Comparison of ENCODE assay signal across 12 cellular contexts in the genomic region with DNA sequence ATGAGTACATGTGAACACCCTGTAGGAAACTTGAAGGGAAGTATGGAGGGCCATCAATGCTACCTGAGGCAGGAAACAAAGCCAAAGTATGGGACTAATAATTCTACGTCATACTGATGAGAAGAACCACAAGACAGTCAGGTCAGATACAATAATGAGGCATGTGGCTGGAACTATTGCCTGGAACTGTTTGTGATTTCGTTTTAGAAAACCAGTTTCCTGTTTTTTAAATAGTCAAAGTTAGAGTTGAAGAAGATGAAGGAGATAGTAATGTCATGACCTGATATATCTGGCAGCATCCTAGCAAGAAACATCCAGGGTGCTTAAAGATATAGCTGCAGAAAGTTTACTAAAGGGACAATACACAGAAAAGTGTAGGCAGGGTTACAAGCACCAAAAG.
DNase-seq lines count a peak whose midpoint lies in the region; ATAC-seq and TF ChIP-seq lines count a peak whose summit lies in the region.
"Had no signal": no experiment of that assay in that cellular context is flagged by ENCODE, and none has a peak within 500 bp of the region (broad histone marks: within the 10 kb centered on the region; RNA-seq: fewer than 3 reads in every experiment).

No MANE protein-coding gene starts in this region.

- intact Hi-C loops in OCI-LY7 (cut with micrococcal nuclease; ENCODE audit: unreplicated experiment) = no loop called here

- no peak for TF ChIP-seq CTCF in GM13976 (IDR thresholded peaks at IDR 0.05; ENCODE audit: borderline replicate concordance, control extremely low read depth, extremely low read depth, insufficient read depth, missing control alignments)
- TF ChIP-seq CTCF in OCI-LY7 (conservative IDR thresholded peaks at IDR 0.05; ENCODE audit: low read length) = no peak

- H3K4me3 Mint-ChIP-seq in naive thymus-derived CD8-positive, alpha-beta T cell = peak overlapping the region; percentile 4 to 70 (median 54)

- BruUV-seq in OCI-LY7 (replicated peaks; lab: Mats Ljungman, UMichigan) = no TSS peak

- peaks cover 43 to 94% (median 87%) of the 10 kb centered on the region in 4 donors for H3K4me1 Mint-ChIP-seq in naive thymus-derived CD8-positive, alpha-beta T cell

- H3K9me2 ChIP-seq in OCI-LY7 (ENCODE audit: insufficient read depth, low read length) = no peaks in the 10 kb centered on the region

- H3K27ac Mint-ChIP-seq in naive thymus-derived CD8-positive, alpha-beta T cell = peak overlapping the region in 9 of 10 donors; percentile 6 to 90 (median 78)

- peaks cover 13% of the 10 kb centered on the region; the same call in 1 of the 2 replicates for H3K36me3 ChIP-seq in OCI-LY7 (ENCODE audit: insufficient read depth, low read length)

- in situ Hi-C loops in GM13976 (cut with MboI; ENCODE audit: low sequenced_read_pairs, unreplicated experiment) = no loop called here

- no peaks in the 10 kb centered on the region for H3K79me2 ChIP-seq in OCI-LY7 (ENCODE audit: insufficient read depth, low read depth, low read length)

- peaks cover 77% of the 10 kb centered on the region for H3K4me1 ChIP-seq in OCI-LY7 (ENCODE audit: insufficient read depth, low read length, poor library complexity, severe bottlenecking)

- peaks cover 0 to 3% (median 0%) of the 10 kb centered on the region in 9 donors for H3K9me3 Mint-ChIP-seq in naive thymus-derived CD8-positive, alpha-beta T cell

- DNase-seq in GM13976 (ENCODE audit: low spot score) (peak; percentile 34), OCI-LY7 (ENCODE audit: low spot score) (no peak), HCEC 1CT (no peak), iPS-NIHi11 (ENCODE audit: low spot score) (no peak), occipital lobe (lab: John Stamatoyannopoulos, UW) (no peak)
- peak in 2 of 10 donors; percentile 28 to 30 for DNase-seq in naive thymus-derived CD8-positive, alpha-beta T cell
- DNase-seq: activated gamma-delta T cell; NCI-H1105 treated with DMSO at 0.1 percent for 48 hours; retina; stimulated activated CD4-positive, alpha-beta T cell treated with anti-CD3 and anti-CD28 coated beads, Interleukin-4, amount 100 ng/mL, for 4 hours had no signal

- POLR2A ChIA-PET in OCI-LY7 (lab: Charles Lee) = interaction anchor here (0.9 to 1.1 kb wide), 2 partner anchors 11 to 20 kb away, joined by 3 to 4 read pairs; no protein-coding TSS in a partner anchor
- POLR2A ChIA-PET in naive thymus-derived CD8-positive, alpha-beta T cell (lab: Charles Lee) = interaction anchor here (1.0 to 2.6 kb wide), 2 partner anchors 301 to 302 kb away, joined by 3 to 10 read pairs; a partner anchor contains a TSS

- H3K27me3 Mint-ChIP-seq in naive thymus-derived CD8-positive, alpha-beta T cell = no peaks in the 10 kb centered on the region

- H3K4me2 ChIP-seq in OCI-LY7 (ENCODE audit: low read length) = peak overlapping the region; percentile 36

- no peaks in the 10 kb centered on the region for H4K20me1 ChIP-seq in OCI-LY7 (ENCODE audit: insufficient read depth, low read length)

- CTCF ChIA-PET in OCI-LY7 (lab: Charles Lee; ENCODE audit: unreplicated experiment) = no interaction called here

- H2AFZ ChIP-seq in OCI-LY7 (ENCODE audit: low read length) = peak overlapping the region; percentile 86

- H3K9me3 ChIP-seq in OCI-LY7 (ENCODE audit: low read length) = peaks cover 14% of the 10 kb centered on the region; the same call in 1 of the 2 replicates

- peaks cover 0 to 2% (median 0%) of the 10 kb centered on the region in 3 donors for H3K36me3 Mint-ChIP-seq in naive thymus-derived CD8-positive, alpha-beta T cell

- H3K4me3 ChIP-seq in OCI-LY7 (ENCODE audit: low read depth, low read length, poor library complexity, severe bottlenecking) = no peak overlapping the region

- H3K27ac ChIP-seq in OCI-LY7 (ENCODE audit: low read depth, low read length, poor library complexity, severe bottlenecking) = peak overlapping the region; percentile 7

- peak; percentile 44 for ATAC-seq in GM21529 (IDR thresholded peaks at IDR 0.05; ENCODE audit: unreplicated experiment)
- ATAC-seq in naive thymus-derived CD8-positive, alpha-beta T cell = peak; percentile 5
- ATAC-seq: Right ventricle myocardium inferior had no signal
